12 cellular contexts compared by ENCODE assay signal in the genomic region with DNA sequence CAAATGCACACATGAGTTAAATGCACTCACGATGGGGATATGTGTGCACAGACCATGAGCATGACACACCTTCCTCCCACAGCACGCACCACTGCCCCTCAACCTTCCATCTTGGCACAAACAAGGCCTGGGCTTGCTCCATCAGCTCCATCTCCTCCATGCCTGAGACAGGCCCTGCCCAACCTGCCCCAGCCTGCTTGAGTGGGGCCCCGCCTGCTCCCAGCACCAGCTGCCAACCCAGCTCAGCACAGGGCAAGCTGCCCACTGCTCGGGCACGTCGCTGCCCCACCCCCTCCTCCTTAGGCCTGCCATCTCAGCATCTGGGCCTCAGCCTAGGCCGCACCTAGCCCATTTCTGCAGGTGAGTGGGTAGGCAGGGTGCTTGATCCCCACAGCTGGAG. TPM values are rescaled to one million over a fixed set of nuclear protein-coding genes. Genes with fewer than 3 reads are reported as not detected.
DNase-seq lines count a peak whose midpoint lies in the region; ATAC-seq lines count a peak whose summit lies in the region.
"Had no signal": no experiment of that assay in that cellular context is flagged by ENCODE, and none has a peak within 500 bp of the region (broad histone marks: within the 10 kb centered on the region; RNA-seq: fewer than 3 reads in every experiment).

No MANE protein-coding gene starts in this region.

- DNase-seq in DMS79 (lab: John Stamatoyannopoulos, UW): peak; percentile 46
- peak; percentile 79 for DNase-seq in NCI-H510A (lab: John Stamatoyannopoulos, UW)
- DNase-seq in renal cortical epithelial cell (ENCODE audit: low read depth): peak; percentile 87
- DNase-seq in activated T-cell treated with anti-CD3 and anti-CD28 coated beads, Interleukin-2, amount 50 U/mL, for 48 hours: no peak
- no peak for DNase-seq in stimulated activated naive CD4-positive, alpha-beta T cell treated with Interleukin-2 at 50 U/mL for 16 hours (lab: John Stamatoyannopoulos, UW)
- no peak for DNase-seq in ecto neural progenitor cell (ENCODE audit: low spot score)
- DNase-seq in cerebellar cortex (ENCODE audit: low spot score): no peak
- DNase-seq: activated naive CD4-positive, alpha-beta T cell treated with anti-CD3 and anti-CD28 coated beads for 36 hours; EL; tibial artery had no signal

- ATAC-seq in esophagus mucosa: peak; percentile 76

RNA-seq across cellular contexts. Expression of a gene that starts 27.6 kb away (rescaled TPM):
- total RNA-seq in esophagus mucosa (291 TPM), renal cortical epithelial cell (not detected in 2 replicates)
- total RNA-seq: activated naive CD4-positive, alpha-beta T cell treated with anti-CD3 and anti-CD28 coated beads for 36 hours; frontal cortex had no signal

RNA-seq across cellular contexts. Expression of a gene that starts 28.5 kb away (rescaled TPM):
- total RNA-seq in esophagus mucosa: 40.1 TPM
- 390 and 919 TPM in 2 replicates for total RNA-seq in renal cortical epithelial cell
- total RNA-seq: frontal cortex had no signal

RNA-seq across cellular contexts. Expression of a gene that starts 42.3 kb away (rescaled TPM):
- total RNA-seq in esophagus mucosa: 0.32 TPM
- not detected in 2 replicates for total RNA-seq in renal cortical epithelial cell
- total RNA-seq: activated naive CD4-positive, alpha-beta T cell treated with anti-CD3 and anti-CD28 coated beads for 36 hours; frontal cortex had no signal

Comparison
In these comparisons a context has a peak if more than half of its experiments do, and no peak if none do; other contexts are left out.
1. DNase-seq: peak in DMS79 (single experiment), NCI-H510A (single experiment) and renal cortical epithelial cell (single experiment); none in activated T-cell treated with anti-CD3 and anti-CD28 coated beads, Interleukin-2, amount 50 U/mL, for 48 hours (0 of 2), stimulated activated naive CD4-positive, alpha-beta T cell treated with Interleukin-2 at 50 U/mL for 16 hours (single experiment), ecto neural progenitor cell (single experiment) and cerebellar cortex (single experiment).
2. RNA of a gene that starts 27.6 kb away (total RNA-seq): 291 TPM in esophagus mucosa (single experiment); not detected in renal cortical epithelial cell; every median in the first group is over 100 times any median in the second.